23 cellular contexts compared by ENCODE assay signal in the genomic region with DNA sequence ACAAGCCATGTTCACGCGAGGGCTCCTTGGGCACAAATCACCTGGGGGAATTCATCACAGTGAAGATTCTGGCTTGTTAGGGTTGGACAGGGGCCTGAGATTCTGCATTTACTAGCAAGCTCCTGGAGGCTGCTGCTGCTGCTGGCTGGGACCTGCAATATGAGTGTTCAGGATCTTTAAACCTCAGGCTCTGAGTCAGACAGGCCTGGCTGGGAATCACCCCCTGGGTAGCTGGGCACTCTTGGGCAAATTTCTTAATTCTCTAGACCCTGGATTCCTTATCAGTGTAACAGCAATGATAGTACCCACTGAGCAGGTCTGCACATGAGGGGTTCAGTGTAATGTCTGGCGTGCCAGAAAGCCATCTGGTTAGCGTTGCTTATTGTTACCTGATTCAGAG.
A peak's percentile ranks its signal among the peaks of the same experiment; 100 is the strongest.
DNase-seq lines count a peak whose midpoint lies in the region; ATAC-seq, FAIRE-seq and TF ChIP-seq lines count a peak whose summit lies in the region.
"Had no signal": no experiment of that assay in that cellular context is flagged by ENCODE, and none has a peak within 500 bp of the region (broad histone marks: within the 10 kb centered on the region; RNA-seq: fewer than 3 reads in every experiment).

No MANE protein-coding gene starts in this region.

- in situ Hi-C loops in brain microvascular endothelial cell (cut with HindIII; ENCODE audit: low pct_ligation_motif_present, low sequenced_read_pairs), result no loop called here

- FAIRE-seq in H54 (lab: Jason Lieb, UNC), result no peak
- FAIRE-seq: A204.1, GM12878, HTR-8/SVneo had no signal

- H3K27ac ChIP-seq in brain microvascular endothelial cell, result no peak overlapping the region
- H3K27ac ChIP-seq: BLaER1, HL-60 had no signal

- ATAC-seq in GM19463 (IDR thresholded peaks at IDR 0.05; ENCODE audit: unreplicated experiment), result no peak
- ATAC-seq: GM12878 had no signal

- H3K4me3 ChIP-seq in brain microvascular endothelial cell (ENCODE audit: low read depth, low read length), result no peak overlapping the region
- H3K4me3 ChIP-seq: BLaER1, GM12878 had no signal

- TF ChIP-seq CTCF in brain microvascular endothelial cell (IDR thresholded peaks at IDR 0.05; ENCODE audit: low read depth, low read length, missing control alignments), result no peak

- H3K36me3 ChIP-seq in brain microvascular endothelial cell (replicated peaks), result no peaks in the 10 kb centered on the region
- H3K36me3 ChIP-seq: BLaER1 had no signal

- H3K27me3 ChIP-seq in brain microvascular endothelial cell (replicated peaks), result no peaks in the 10 kb centered on the region
- H3K27me3 ChIP-seq: BLaER1 had no signal

- no peak for TF ChIP-seq POLR2A in H54 (IDR thresholded peaks at IDR 0.05; ENCODE audit: low read depth, low read length)

- DNase-seq in Daoy (ENCODE audit: low read depth), result peak; percentile 30
- peak; percentile 29 for DNase-seq in LHCN-M2 (ENCODE audit: low read depth)
- peak; percentile 12 for DNase-seq in brain microvascular endothelial cell
- peak; percentile 13 for DNase-seq in kidney tubule cell (ENCODE audit: low spot score)
- DNase-seq in H54 (ENCODE audit: insufficient read length, low spot score), result no peak
- DNase-seq in activated CD4-positive, CD25-positive, alpha-beta regulatory T cell treated with anti-CD3 and anti-CD28 coated beads, Interleukin-2, amount 50 U/mL, for 72 hours, result no peak
- DNase-seq: CD4-positive, alpha-beta memory T cell; DMS153; HFFc6; Kasumi-1; NCI-H1105 treated with DMSO at 0.1 percent for 48 hours; NCI-H1694; NCI-H2081 treated with DMSO at 0.1 percent for 48 hours; OCI-M1; RPMI8226; SHP77 treated with DMSO at 0.1 percent for 48 hours; SK-N-SH had no signal

Comparison
In these comparisons a context has a peak if more than half of its experiments do, and no peak if none do; other contexts are left out.
1. DNase-seq: peak in Daoy (single experiment), LHCN-M2 (single experiment), brain microvascular endothelial cell (single experiment) and kidney tubule cell (single experiment); none in H54 (single experiment) and activated CD4-positive, CD25-positive, alpha-beta regulatory T cell treated with anti-CD3 and anti-CD28 coated beads, Interleukin-2, amount 50 U/mL, for 72 hours (single experiment).